In the genomic region with DNA sequence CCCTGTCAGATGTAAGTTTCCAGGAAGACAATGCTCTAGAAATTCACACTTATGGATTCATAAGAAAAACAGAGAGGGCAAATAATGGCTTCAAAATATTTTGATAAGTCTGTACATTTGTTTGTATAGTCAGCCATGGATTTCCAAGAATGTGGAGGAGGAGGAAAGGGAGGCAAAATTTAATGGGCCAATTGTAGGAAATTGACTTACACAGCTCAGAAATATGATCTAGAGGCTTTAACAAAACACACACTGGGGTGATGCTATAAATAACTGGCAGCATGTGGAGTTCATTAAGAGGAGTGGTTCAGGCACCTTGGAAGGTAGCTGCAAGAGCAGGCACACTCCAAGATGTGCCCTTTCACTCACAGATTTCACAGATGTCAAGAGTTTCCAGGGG, we compare ENCODE assay signal across 14 cellular contexts.
DNase-seq lines count a peak whose midpoint lies in the region; ATAC-seq and TF ChIP-seq lines count a peak whose summit lies in the region.
"Had no signal": no experiment of that assay in that cellular context is flagged by ENCODE, and none has a peak within 500 bp of the region (broad histone marks: within the 10 kb centered on the region; RNA-seq: fewer than 3 reads in every experiment).

No MANE protein-coding gene starts in this region.

- DNase-seq in cardiac muscle cell (ENCODE audit: low read depth in 1 of 2, low spot score in 1 of 2) (peak; percentile 46 to 64), right cardiac atrium (no peak), SJSA1 (ENCODE audit: low read depth in 1 of 2, low spot score in 2 of 2) (peak; percentile 46 to 82), glomerular visceral epithelial cell (ENCODE audit: extremely low spot score) (peak; percentile 52), mesendoderm (no peak), trophoblast cell (no peak), germinal center (ENCODE audit: low spot score) (no peak), cerebellar cortex (ENCODE audit: low spot score) (no peak)
- DNase-seq: activated T-cell treated with anti-CD3 and anti-CD28 coated beads, Interleukin-2, amount 50 U/mL, for 4 hours; foreskin keratinocyte; NCI-H526; pancreas had no signal

- H3K79me2 ChIP-seq in mesendoderm (ENCODE audit: control insufficient read depth, insufficient read depth, low read length) (no peaks in the 10 kb centered on the region), trophoblast cell (ENCODE audit: control insufficient read depth, insufficient read depth, low read length, poor library complexity) (no peaks in the 10 kb centered on the region)

- H3K23ac ChIP-seq in mesendoderm (ENCODE audit: low read length) (no peak overlapping the region), trophoblast cell (ENCODE audit: low read length) (no peak overlapping the region)

- no peak overlapping the region for H3K4ac ChIP-seq in mesendoderm (ENCODE audit: low read depth, low read length)
- H3K4ac ChIP-seq in trophoblast cell (ENCODE audit: low read depth, low read length) = no peak overlapping the region

- H2AK5ac ChIP-seq in mesendoderm (ENCODE audit: low read length) (no peak overlapping the region), trophoblast cell (ENCODE audit: low read length) (no peak overlapping the region)

- H3K14ac ChIP-seq in trophoblast cell (ENCODE audit: low read length) = no peak overlapping the region

- no peak overlapping the region for H3K9ac ChIP-seq in mesendoderm (ENCODE audit: low read length)
- no peak overlapping the region for H3K9ac ChIP-seq in trophoblast cell (ENCODE audit: low read length)
- H3K9ac ChIP-seq: BLaER1 treated with 17β-estradiol and CSF1 and Interleukin-3, amounts not matched to agents 10 nM and 100 nM had no signal

- H3K4me3 ChIP-seq in cardiac muscle cell (no peak overlapping the region), right cardiac atrium (ENCODE audit: low read length) (no peak overlapping the region), SJSA1 (no peak overlapping the region), mesendoderm (ENCODE audit: low read length) (no peak overlapping the region), trophoblast cell (ENCODE audit: low read depth, low read length) (no peak overlapping the region)
- H3K4me3 ChIP-seq: BLaER1 treated with 17β-estradiol and CSF1 and Interleukin-3, amounts not matched to agents 10 nM and 100 nM; pancreas had no signal

- H3K27me3 ChIP-seq in cardiac muscle cell = no peaks in the 10 kb centered on the region
- no peaks in the 10 kb centered on the region for H3K27me3 ChIP-seq in right cardiac atrium (ENCODE audit: control insufficient read depth, insufficient read depth)
- H3K27me3 ChIP-seq in SJSA1 (replicated peaks) = no peaks in the 10 kb centered on the region
- no peaks in the 10 kb centered on the region for H3K27me3 ChIP-seq in mesendoderm (ENCODE audit: insufficient read depth, low read length, poor library complexity)
- no peaks in the 10 kb centered on the region for H3K27me3 ChIP-seq in trophoblast cell (ENCODE audit: insufficient read depth, low read length)
- H3K27me3 ChIP-seq: BLaER1 treated with 17β-estradiol and CSF1 and Interleukin-3, amounts not matched to agents 10 nM and 100 nM; pancreas had no signal

- H2BK12ac ChIP-seq in trophoblast cell (ENCODE audit: low read length) = no peak overlapping the region

- H2AFZ ChIP-seq in trophoblast cell (ENCODE audit: insufficient read depth, low read length, poor library complexity) = no peak overlapping the region

- H4K8ac ChIP-seq in mesendoderm (ENCODE audit: low read depth, low read length) (no peak overlapping the region), trophoblast cell (ENCODE audit: low read depth, low read length) (no peak overlapping the region)

- H2BK5ac ChIP-seq in mesendoderm (ENCODE audit: low read length) (no peak overlapping the region), trophoblast cell (ENCODE audit: low read depth, low read length, poor library complexity) (no peak overlapping the region)

- H2BK120ac ChIP-seq in mesendoderm (ENCODE audit: low read depth, low read length) = no peak overlapping the region
- no peak overlapping the region for H2BK120ac ChIP-seq in trophoblast cell (ENCODE audit: insufficient read depth, low read length, poor library complexity)

- intact Hi-C loops in right cardiac atrium (cut with DNase I) = no loop called here

- H3K18ac ChIP-seq in mesendoderm (ENCODE audit: low read length) (no peak overlapping the region), trophoblast cell (ENCODE audit: low read length) (no peak overlapping the region)

- H4K12ac ChIP-seq in trophoblast cell (ENCODE audit: low read depth, low read length) = no peak overlapping the region

- no peak for TF ChIP-seq CTCF in cardiac muscle cell (IDR thresholded peaks at IDR 0.05; ENCODE audit: low read depth, low read length)

- H3K27ac ChIP-seq in cardiac muscle cell (peak overlapping the region; percentile 11), right cardiac atrium (ENCODE audit: low read length) (no peak overlapping the region), SJSA1 (peak overlapping the region; percentile 33), mesendoderm (ENCODE audit: low read depth, low read length) (no peak overlapping the region), trophoblast cell (ENCODE audit: low read depth, low read length) (no peak overlapping the region)
- H3K27ac ChIP-seq: BLaER1 treated with 17β-estradiol and CSF1 and Interleukin-3, amounts not matched to agents 10 nM and 100 nM; foreskin keratinocyte; pancreas had no signal

- H4K5ac ChIP-seq in mesendoderm (ENCODE audit: low read length) = no peak overlapping the region

- H3K4me1 ChIP-seq in cardiac muscle cell (ENCODE audit: low read depth) (peaks cover 13% of the 10 kb centered on the region), right cardiac atrium (ENCODE audit: control insufficient read depth, insufficient read depth, low read length) (no peaks in the 10 kb centered on the region), SJSA1 (replicated peaks) (peaks cover 23% of the 10 kb centered on the region), mesendoderm (ENCODE audit: control insufficient read depth, low read depth, low read length) (no peaks in the 10 kb centered on the region), trophoblast cell (ENCODE audit: control insufficient read depth in 1 of 2, insufficient read depth in 2 of 2, low read length in 2 of 2) (no peaks in the 10 kb centered on the region)
- H3K4me1 ChIP-seq: foreskin keratinocyte, pancreas had no signal

- H4K91ac ChIP-seq in trophoblast cell (ENCODE audit: low read depth, low read length) = no peak overlapping the region

- H3K36me3 ChIP-seq in cardiac muscle cell = no peaks in the 10 kb centered on the region
- no peaks in the 10 kb centered on the region for H3K36me3 ChIP-seq in SJSA1
- H3K36me3 ChIP-seq in mesendoderm (ENCODE audit: control insufficient read depth, insufficient read depth, low read length) = no peaks in the 10 kb centered on the region
- no peaks in the 10 kb centered on the region for H3K36me3 ChIP-seq in trophoblast cell (ENCODE audit: control insufficient read depth in 1 of 2, insufficient read depth in 2 of 2, low read length in 2 of 2)
- H3K36me3 ChIP-seq: BLaER1 treated with 17β-estradiol and CSF1 and Interleukin-3, amounts not matched to agents 10 nM and 100 nM; pancreas had no signal

- H3K4me2 ChIP-seq in mesendoderm (ENCODE audit: low read length) (no peak overlapping the region), trophoblast cell (ENCODE audit: low read length) (no peak overlapping the region)
- H3K4me2 ChIP-seq: BLaER1 treated with 17β-estradiol and CSF1 and Interleukin-3, amounts not matched to agents 10 nM and 100 nM had no signal

- H3K79me1 ChIP-seq in mesendoderm (ENCODE audit: low read length) (no peaks in the 10 kb centered on the region), trophoblast cell (ENCODE audit: low read length) (no peaks in the 10 kb centered on the region)

- no peak overlapping the region for H3K56ac ChIP-seq in mesendoderm (ENCODE audit: low read length)

- ATAC-seq in right cardiac atrium = no peak
- ATAC-seq: activated T-cell treated with anti-CD3 and anti-CD28 coated beads, Interleukin-2, amount 50 U/mL, for 4 hours; foreskin keratinocyte; left lobe of liver; pancreas had no signal

- H3K9me3 ChIP-seq in cardiac muscle cell (ENCODE audit: low read depth) (no peaks in the 10 kb centered on the region), right cardiac atrium (ENCODE audit: control insufficient read depth, low read length) (no peaks in the 10 kb centered on the region), SJSA1 (replicated peaks) (no peaks in the 10 kb centered on the region), trophoblast cell (ENCODE audit: insufficient read depth, low read depth, low read length) (no peaks in the 10 kb centered on the region)
- H3K9me3 ChIP-seq: BLaER1 treated with 17β-estradiol and CSF1 and Interleukin-3, amounts not matched to agents 10 nM and 100 nM; pancreas had no signal

- H2BK15ac ChIP-seq in mesendoderm (replicated peaks; ENCODE audit: low read depth) = no peak overlapping the region

Comparison
In these comparisons a context has a peak if more than half of its experiments do, and no peak if none do; other contexts are left out.
1. DNase-seq: peak in cardiac muscle cell (2 of 2), SJSA1 (2 of 2) and glomerular visceral epithelial cell (single experiment); none in right cardiac atrium (0 of 3), mesendoderm (single experiment), trophoblast cell (0 of 2), germinal center (single experiment) and cerebellar cortex (single experiment).
2. H3K27ac ChIP-seq: peak in cardiac muscle cell (single experiment) and SJSA1 (single experiment); none in right cardiac atrium (single experiment), mesendoderm (single experiment) and trophoblast cell (single experiment).